In the genomic region with DNA sequence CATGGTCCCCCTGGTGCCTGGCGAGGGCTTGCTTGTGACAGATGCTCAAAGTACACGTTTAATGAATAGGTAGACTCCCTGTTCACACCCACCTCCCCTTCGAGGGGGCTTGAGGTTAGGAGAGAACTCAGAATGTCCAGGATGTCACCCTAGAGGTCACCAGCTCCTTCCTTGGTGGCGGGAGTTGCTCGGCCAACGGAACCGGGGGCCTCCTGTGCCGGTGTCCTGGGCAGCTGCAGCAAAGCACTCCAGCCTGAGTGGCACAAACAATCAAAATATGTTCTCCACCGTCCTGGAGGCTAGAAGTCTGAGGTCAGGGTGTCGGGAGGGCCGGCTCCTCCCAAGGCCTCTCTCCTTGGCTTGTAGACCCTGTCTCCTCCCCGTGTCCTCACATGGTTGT, we compare ENCODE assay signal across 15 cellular contexts.
DNase-seq lines count a peak whose midpoint lies in the region; ATAC-seq and TF ChIP-seq lines count a peak whose summit lies in the region.
"Had no signal": no experiment of that assay in that cellular context is flagged by ENCODE, and none has a peak within 500 bp of the region (broad histone marks: within the 10 kb centered on the region; RNA-seq: fewer than 3 reads in every experiment).

No MANE protein-coding gene starts in this region.

- no peak overlapping the region for H2BK120ac ChIP-seq in neuronal stem cell (ENCODE audit: low read depth, low read length)

- H3K9ac ChIP-seq in BLaER1, result no peak overlapping the region
- H3K9ac ChIP-seq in OCI-LY3 (ENCODE audit: low read length), result no peak overlapping the region
- no peak overlapping the region for H3K9ac ChIP-seq in neuronal stem cell (ENCODE audit: low read depth, low read length, poor library complexity)

- H3K18ac ChIP-seq in neuronal stem cell (ENCODE audit: low read length), result peak overlapping the region; percentile 29

- no peak overlapping the region for H3K27ac ChIP-seq in BLaER1
- H3K27ac ChIP-seq in OCI-LY3 (ENCODE audit: low read length), result no peak overlapping the region
- no peak overlapping the region for H3K27ac ChIP-seq in neuronal stem cell (replicated peaks; ENCODE audit: low read length)
- H3K27ac ChIP-seq: 22Rv1, A549, C4-2B had no signal

- no peak for DNase-seq in neuronal stem cell (ENCODE audit: low spot score)
- DNase-seq in HUDEP-2 (lab: John Stamatoyannopoulos, UW; ENCODE audit: unreplicated experiment in 76 of 76), result no peak
- DNase-seq: AML-193; Caco-2; Calu3; CD4-positive, alpha-beta T cell; CD8-positive, alpha-beta T cell; DMS79 treated with DMSO at 0.1 percent for 48 hours; GF-D8 had no signal

- H3K9me3 ChIP-seq in BLaER1 (no peaks in the 10 kb centered on the region), OCI-LY3 (ENCODE audit: insufficient read depth, low read length) (no peaks in the 10 kb centered on the region), neuronal stem cell (replicated peaks in 1 of 2; ENCODE audit: control insufficient read depth in 2 of 2, insufficient read depth in 1 of 2, low read depth in 1 of 2, low read length in 2 of 2) (no peaks in the 10 kb centered on the region)
- H3K9me3 ChIP-seq: A549, Caco-2 had no signal

- H4K91ac ChIP-seq in neuronal stem cell (ENCODE audit: low read depth, low read length, poor library complexity), result no peak overlapping the region

- H2BK5ac ChIP-seq in neuronal stem cell (ENCODE audit: low read length), result peak overlapping the region; percentile 43

- H3K79me2 ChIP-seq in OCI-LY3 (ENCODE audit: low read length), result no peaks in the 10 kb centered on the region

- H3K36me3 ChIP-seq in BLaER1, result no peaks in the 10 kb centered on the region
- H3K36me3 ChIP-seq in OCI-LY3 (replicated peaks; ENCODE audit: low read depth, low read length), result no peaks in the 10 kb centered on the region
- no peaks in the 10 kb centered on the region for H3K36me3 ChIP-seq in neuronal stem cell (replicated peaks in 1 of 2; ENCODE audit: control insufficient read depth in 2 of 2, insufficient read depth in 2 of 2, low read length in 2 of 2)

- peaks cover 44% of the 10 kb centered on the region for H3K4me1 ChIP-seq in BLaER1
- H3K4me1 ChIP-seq in OCI-LY3 (ENCODE audit: low read length), result peaks cover 19% of the 10 kb centered on the region
- peaks cover 0 to 10% of the 10 kb centered on the region in 2 donors for H3K4me1 ChIP-seq in neuronal stem cell (ENCODE audit: control insufficient read depth in 2 of 2, insufficient read depth in 1 of 2, low read depth in 1 of 2, low read length in 2 of 2)
- H3K4me1 ChIP-seq: A549, Caco-2 had no signal

- peak overlapping the region; percentile 45; the same call in 1 of the 2 replicates for H3K4me2 ChIP-seq in BLaER1
- peak overlapping the region; percentile 92 for H3K4me2 ChIP-seq in OCI-LY3 (ENCODE audit: low read length)
- no peak overlapping the region for H3K4me2 ChIP-seq in neuronal stem cell (ENCODE audit: insufficient read depth, low read length, poor library complexity, severe bottlenecking)
- H3K4me2 ChIP-seq: A549 had no signal

- H3K23ac ChIP-seq in neuronal stem cell (ENCODE audit: low read depth, low read length, poor library complexity), result peak overlapping the region; percentile 46

- no peak for ATAC-seq in GM18858 (IDR thresholded peaks at IDR 0.05; ENCODE audit: unreplicated experiment)
- ATAC-seq: A549; CD8-positive, alpha-beta T cell had no signal

- WGBS in neuronal stem cell (ENCODE audit: extremely low coverage in 2 of 2, insufficient read length in 2 of 2, insufficient replicate concordance in 1 of 2), 2 donors, result no CpG with 5 or more reads among the region's 12 CpGs

- H2BK12ac ChIP-seq in neuronal stem cell (ENCODE audit: low read length), result no peak overlapping the region

- no peak overlapping the region for H3K14ac ChIP-seq in neuronal stem cell (ENCODE audit: low read length)

- H3K4ac ChIP-seq in neuronal stem cell (ENCODE audit: low read length), result no peak overlapping the region

- peak overlapping the region; percentile 32 for H2AK5ac ChIP-seq in neuronal stem cell (ENCODE audit: low read depth, low read length)

- H2AFZ ChIP-seq in OCI-LY3 (ENCODE audit: low read depth, low read length) (no peak overlapping the region), neuronal stem cell (ENCODE audit: low read length) (no peak overlapping the region)

- no peaks in the 10 kb centered on the region for H3K79me1 ChIP-seq in neuronal stem cell (ENCODE audit: low read depth, low read length)

- H3K4me3 ChIP-seq in BLaER1 (no peak overlapping the region), OCI-LY3 (ENCODE audit: low read length) (peak overlapping the region; percentile 68; the same call in 1 of the 2 replicates), neuronal stem cell (ENCODE audit: low read length in 2 of 2) (no peak overlapping the region)
- H3K4me3 ChIP-seq: A549 had no signal

- H2BK15ac ChIP-seq in neuronal stem cell (ENCODE audit: low read length), result no peak overlapping the region

- no peak overlapping the region for H4K8ac ChIP-seq in neuronal stem cell (ENCODE audit: low read depth, low read length)

- 0 out of 2 replicates have a peak, but pooled peaks cover 9% of the 10 kb centered on the region for H4K20me1 ChIP-seq in BLaER1
- H4K20me1 ChIP-seq in OCI-LY3 (ENCODE audit: insufficient read depth, low read length), result no peaks in the 10 kb centered on the region

- H3K27me3 ChIP-seq in BLaER1 (no peaks in the 10 kb centered on the region; the same call in 1 of the 2 replicates), OCI-LY3 (ENCODE audit: low read depth, low read length) (no peaks in the 10 kb centered on the region), neuronal stem cell (ENCODE audit: control insufficient read depth in 3 of 3, insufficient read depth in 3 of 3, low read depth in 1 of 3, low read length in 3 of 3) (no peaks in the 10 kb centered on the region)

- no peak for TF ChIP-seq CTCF in OCI-LY3 (IDR thresholded peaks at IDR 0.05; ENCODE audit: low read depth, low read length)
